ENCODE assay signal across 8 cellular contexts in genomic region chr1:240169188-240169587, GRCh38.
DNase-seq lines count a peak whose midpoint lies in the region; TF ChIP-seq lines count a peak whose summit lies in the region.
"Had no signal": no experiment of that assay in that cellular context is flagged by ENCODE, and none has a peak within 500 bp of the region (broad histone marks: within the 10 kb centered on the region; RNA-seq: fewer than 3 reads in every experiment).

No MANE protein-coding gene starts in this region.

- no peak overlapping the region for H3K27ac Mint-ChIP-seq in neural crest cell (ENCODE audit: unreplicated experiment)
- H3K27ac Mint-ChIP-seq: naive B cell had no signal

- no peaks in the 10 kb centered on the region for H3K9me3 Mint-ChIP-seq in neural crest cell

- CTCF ChIA-PET in mammary epithelial cell (lab: Charles Lee; ENCODE audit: low non-redundant PET) = no interaction called here

- peaks cover 9% of the 10 kb centered on the region for H3K36me3 Mint-ChIP-seq in neural crest cell (ENCODE audit: low read depth)
- H3K36me3 Mint-ChIP-seq: naive B cell had no signal

- H3K36me3 ChIP-seq in uterus (no peaks in the 10 kb centered on the region), mammary epithelial cell (ENCODE audit: insufficient read depth, low read length) (no peaks in the 10 kb centered on the region)

- H3K9me3 ChIP-seq in uterus (peaks cover 0 to 5% of the 10 kb centered on the region in 2 donors), mammary epithelial cell (replicated peaks; ENCODE audit: insufficient read depth, low read length) (peaks cover 2% of the 10 kb centered on the region)

- H3K4me3 ChIP-seq in LNCaP clone FGC (ENCODE audit: low read depth, low read length) (no peak overlapping the region), astrocyte of the cerebellum (ENCODE audit: low read depth, low read length) (no peak overlapping the region), uterus (no peak overlapping the region), mammary epithelial cell (replicated peaks in 1 of 3; ENCODE audit: insufficient read depth in 1 of 3, low read depth in 2 of 3, low read length in 3 of 3) (no peak overlapping the region)

- H3K4me1 ChIP-seq in uterus (no peaks in the 10 kb centered on the region), mammary epithelial cell (ENCODE audit: insufficient read depth, low read length) (no peaks in the 10 kb centered on the region)

- H3K27me3 Mint-ChIP-seq in neural crest cell (ENCODE audit: low read depth) = no peaks in the 10 kb centered on the region
- H3K27me3 Mint-ChIP-seq: naive B cell had no signal

- TF ChIP-seq CTCF in LNCaP clone FGC (IDR thresholded peaks at IDR 0.05; ENCODE audit: control insufficient read depth, extremely low read depth, insufficient read depth) = peak; percentile 47
- TF ChIP-seq CTCF in astrocyte of the cerebellum (IDR thresholded peaks at IDR 0.05; ENCODE audit: low read depth, low read length, missing control alignments) = peak; percentile 48
- TF ChIP-seq CTCF in neural crest cell (conservative IDR thresholded peaks at IDR 0.05) = peak; percentile 30
- TF ChIP-seq CTCF in uterus (IDR thresholded peaks at IDR 0.05) = no peak
- no peak for TF ChIP-seq CTCF in mammary epithelial cell (conservative IDR thresholded peaks at IDR 0.05 in 1 of 2, IDR thresholded peaks at IDR 0.05 in 1 of 2; ENCODE audit: extremely low read depth in 1 of 2, insufficient read depth in 1 of 2, low read depth in 1 of 2, low read length in 2 of 2)

- dilution Hi-C loops in mammary epithelial cell (cut with HindIII; ENCODE audit: low sequenced_read_pairs) = no loop called here

- H4K20me1 ChIP-seq in mammary epithelial cell (ENCODE audit: insufficient read depth, low read length) = no peaks in the 10 kb centered on the region

- peak; percentile 47 for DNase-seq in EH (ENCODE audit: low read depth)
- DNase-seq in LNCaP clone FGC (ENCODE audit: low read depth) = no peak
- DNase-seq in astrocyte of the cerebellum (ENCODE audit: low read depth) = peak; percentile 22
- DNase-seq in neural crest cell (ENCODE audit: low read depth, low spot score) = no peak
- no peak for DNase-seq in NCI-H446 (lab: John Stamatoyannopoulos, UW)
- no peak for DNase-seq in uterus
- no peak for DNase-seq in mammary epithelial cell
- DNase-seq: naive B cell had no signal

- H3K9ac ChIP-seq in mammary epithelial cell (ENCODE audit: insufficient read depth, low read length) = no peak overlapping the region

- no peak overlapping the region for H3K27ac ChIP-seq in uterus
- H3K27ac ChIP-seq in mammary epithelial cell (ENCODE audit: insufficient read depth, low read depth, low read length) = no peak overlapping the region

- intact Hi-C loops in uterus (cut with DNase I; ENCODE audit: low total_unique reads) (no loop called here), mammary epithelial cell (cut with micrococcal nuclease) (no loop called here)

- no peaks in the 10 kb centered on the region for H3K79me2 ChIP-seq in mammary epithelial cell (ENCODE audit: insufficient read depth, low read length)

- no peak overlapping the region for H2AFZ ChIP-seq in mammary epithelial cell (ENCODE audit: low read depth, low read length)

- no TSS peak for BruUV-seq in mammary epithelial cell (replicated peaks; lab: Mats Ljungman, UMichigan)

- in situ Hi-C loops in astrocyte of the cerebellum (cut with HindIII; ENCODE audit: low sequenced_read_pairs) (no loop called here), mammary epithelial cell (cut with MboI; ENCODE audit: low sequenced_read_pairs in 2 of 2) (no loop called here)

- H3K27me3 ChIP-seq in uterus (no peaks in the 10 kb centered on the region), mammary epithelial cell (ENCODE audit: insufficient read depth, low read length) (no peaks in the 10 kb centered on the region)

- TF ChIP-seq POLR2A in uterus (IDR thresholded peaks at IDR 0.05) = no peak

- no peak overlapping the region for H3K4me2 ChIP-seq in mammary epithelial cell (ENCODE audit: insufficient read depth, low read depth, low read length)

- H3K4me1 Mint-ChIP-seq in neural crest cell = no peaks in the 10 kb centered on the region
- H3K4me1 Mint-ChIP-seq: naive B cell had no signal

- WGBS in mammary epithelial cell (ENCODE audit: low coverage, missing lambda C conversion rate) = 56% methylated on average over 7 of the region's 7 CpGs

- H3K4me3 Mint-ChIP-seq in neural crest cell = no peak overlapping the region
- H3K4me3 Mint-ChIP-seq: naive B cell had no signal

Comparison
In these comparisons a context has a peak if more than half of its experiments do, and no peak if none do; other contexts are left out.
1. DNase-seq: peak in EH (single experiment) and astrocyte of the cerebellum (single experiment); none in LNCaP clone FGC (single experiment), neural crest cell (single experiment), NCI-H446 (0 of 2), uterus (0 of 2) and mammary epithelial cell (single experiment).
2. CTCF ChIP-seq: peak in LNCaP clone FGC (single experiment), astrocyte of the cerebellum (single experiment) and neural crest cell (single experiment); none in uterus (0 of 4) and mammary epithelial cell (0 of 2).